Comparison of ENCODE assay signal across 23 cellular contexts in genomic region chr16:57435838-57436237, GRCh38. TPM values are rescaled to one million over a fixed set of nuclear protein-coding genes. Genes with fewer than 3 reads are reported as not detected.
A peak's percentile ranks its signal among the peaks of the same experiment; 100 is the strongest.
DNase-seq lines count a peak whose midpoint lies in the region; ATAC-seq and TF ChIP-seq lines count a peak whose summit lies in the region.
"Had no signal": no experiment of that assay in that cellular context is flagged by ENCODE, and none has a peak within 500 bp of the region (broad histone marks: within the 10 kb centered on the region; RNA-seq: fewer than 3 reads in every experiment).

No MANE protein-coding gene starts in this region.

- H3K27me3 Mint-ChIP-seq in activated naive CD4-positive, alpha-beta T cell treated with anti-CD3 and anti-CD28 coated beads, Interleukin-2, amount 50 U/mL, for 24 hours = no peaks in the 10 kb centered on the region
- no peaks in the 10 kb centered on the region for H3K27me3 Mint-ChIP-seq in activated naive CD4-positive, alpha-beta T cell treated with anti-CD3 and anti-CD28 coated beads, Interleukin-2, amount 10 ng/mL, durations not matched to agents 7 days and 5 days
- H3K27me3 Mint-ChIP-seq in stimulated activated naive CD8-positive, alpha-beta T cell treated with anti-CD3 and anti-CD28 coated beads, Interleukin-15, Interleukin-2, amounts not matched to agents 100 ng/mL and 50 ng/mL, for 24 hours = no peaks in the 10 kb centered on the region
- H3K27me3 Mint-ChIP-seq in stimulated activated naive CD8-positive, alpha-beta T cell treated with anti-CD3 and anti-CD28 coated beads, Interleukin-15, amount 100 ng/mL, for 72 hours = no peaks in the 10 kb centered on the region
- H3K27me3 Mint-ChIP-seq in naive thymus-derived CD8-positive, alpha-beta T cell = no peaks in the 10 kb centered on the region
- peaks cover 2% of the 10 kb centered on the region for H3K27me3 Mint-ChIP-seq in endothelial cell (ENCODE audit: unreplicated experiment)
- H3K27me3 Mint-ChIP-seq: CD4-positive, alpha-beta memory T cell had no signal

- 97% methylated on average over 1 of the region's 1 CpG for WGBS in thymus

- TF ChIP-seq CTCF in endothelial cell (IDR thresholded peaks at IDR 0.05; ENCODE audit: unreplicated experiment) = no peak

- CTCF ChIA-PET in activated naive CD4-positive, alpha-beta T cell treated with anti-CD3 and anti-CD28 coated beads, Interleukin-2, amount 10 ng/mL, durations not matched to agents 7 days and 5 days (lab: Charles Lee) = interaction anchor here (1.5 kb wide), 1 partner anchor 19 kb away, joined by 3 read pairs; no protein-coding TSS in a partner anchor

- H3K4me3 Mint-ChIP-seq in activated naive CD4-positive, alpha-beta T cell treated with anti-CD3 and anti-CD28 coated beads, Interleukin-2, amount 50 U/mL, for 24 hours = no peak overlapping the region
- H3K4me3 Mint-ChIP-seq in activated naive CD4-positive, alpha-beta T cell treated with anti-CD3 and anti-CD28 coated beads, Interleukin-2, amount 10 ng/mL, durations not matched to agents 7 days and 5 days = no peak overlapping the region
- H3K4me3 Mint-ChIP-seq in stimulated activated naive CD8-positive, alpha-beta T cell treated with anti-CD3 and anti-CD28 coated beads, Interleukin-15, Interleukin-2, amounts not matched to agents 100 ng/mL and 50 ng/mL, for 24 hours = no peak overlapping the region
- H3K4me3 Mint-ChIP-seq in stimulated activated naive CD8-positive, alpha-beta T cell treated with anti-CD3 and anti-CD28 coated beads, Interleukin-15, amount 100 ng/mL, for 72 hours = no peak overlapping the region
- H3K4me3 Mint-ChIP-seq in naive thymus-derived CD8-positive, alpha-beta T cell = peak overlapping the region in 3 of 10 donors; percentile 26 to 47 (median 30)
- H3K4me3 Mint-ChIP-seq in endothelial cell (ENCODE audit: unreplicated experiment) = no peak overlapping the region
- H3K4me3 Mint-ChIP-seq: CD14-positive monocyte; CD4-positive, alpha-beta memory T cell; GM23338; H9 had no signal

- POLR2A ChIA-PET in naive thymus-derived CD8-positive, alpha-beta T cell (lab: Charles Lee) = interaction anchor here (1.6 kb wide), 1 partner anchor 11 kb away, joined by 6 read pairs; the partner anchor contains the start of genes CIAPIN1 and COQ9

- peaks cover 49% of the 10 kb centered on the region for H3K36me3 ChIP-seq in thymus (ENCODE audit: control insufficient read depth, insufficient read depth)

- H3K27ac Mint-ChIP-seq in activated naive CD4-positive, alpha-beta T cell treated with anti-CD3 and anti-CD28 coated beads, Interleukin-2, amount 50 U/mL, for 24 hours = peak overlapping the region; percentile 23
- H3K27ac Mint-ChIP-seq in activated naive CD4-positive, alpha-beta T cell treated with anti-CD3 and anti-CD28 coated beads, Interleukin-2, amount 10 ng/mL, durations not matched to agents 7 days and 5 days = no peak overlapping the region
- peak overlapping the region; percentile 61 for H3K27ac Mint-ChIP-seq in stimulated activated naive CD8-positive, alpha-beta T cell treated with anti-CD3 and anti-CD28 coated beads, Interleukin-15, Interleukin-2, amounts not matched to agents 100 ng/mL and 50 ng/mL, for 24 hours
- peak overlapping the region in 1 of 2 donors; percentile 83 for H3K27ac Mint-ChIP-seq in stimulated activated naive CD8-positive, alpha-beta T cell treated with anti-CD3 and anti-CD28 coated beads, Interleukin-15, amount 100 ng/mL, for 72 hours
- peak overlapping the region in 7 of 10 donors; percentile 49 to 84 (median 70) for H3K27ac Mint-ChIP-seq in naive thymus-derived CD8-positive, alpha-beta T cell
- H3K27ac Mint-ChIP-seq in endothelial cell (ENCODE audit: unreplicated experiment) = no peak overlapping the region
- H3K27ac Mint-ChIP-seq: CD14-positive monocyte, GM23338, H9 had no signal

- H3K9me3 ChIP-seq in thymus (ENCODE audit: control insufficient read depth) = peaks cover 2% of the 10 kb centered on the region
- H3K9me3 ChIP-seq: A549, BE2C had no signal

- ATAC-seq in stimulated activated naive CD8-positive, alpha-beta T cell treated with anti-CD3 and anti-CD28 coated beads, Interleukin-15, amount 100 ng/mL, for 72 hours = no peak
- ATAC-seq in naive thymus-derived CD8-positive, alpha-beta T cell = no peak
- ATAC-seq: A549, GM23338, HCT116 had no signal

- peaks cover 41% of the 10 kb centered on the region for H3K4me1 Mint-ChIP-seq in activated naive CD4-positive, alpha-beta T cell treated with anti-CD3 and anti-CD28 coated beads, Interleukin-2, amount 50 U/mL, for 24 hours
- peaks cover 23% of the 10 kb centered on the region for H3K4me1 Mint-ChIP-seq in activated naive CD4-positive, alpha-beta T cell treated with anti-CD3 and anti-CD28 coated beads, Interleukin-2, amount 10 ng/mL, durations not matched to agents 7 days and 5 days
- H3K4me1 Mint-ChIP-seq in stimulated activated naive CD8-positive, alpha-beta T cell treated with anti-CD3 and anti-CD28 coated beads, Interleukin-15, Interleukin-2, amounts not matched to agents 100 ng/mL and 50 ng/mL, for 24 hours (ENCODE audit: low read depth) = peaks cover 20% of the 10 kb centered on the region
- peaks cover 46% of the 10 kb centered on the region for H3K4me1 Mint-ChIP-seq in stimulated activated naive CD8-positive, alpha-beta T cell treated with anti-CD3 and anti-CD28 coated beads, Interleukin-15, amount 100 ng/mL, for 72 hours
- H3K4me1 Mint-ChIP-seq in naive thymus-derived CD8-positive, alpha-beta T cell = peaks cover 23 to 59% (median 37%) of the 10 kb centered on the region in 4 donors
- H3K4me1 Mint-ChIP-seq in endothelial cell (ENCODE audit: unreplicated experiment) = no peaks in the 10 kb centered on the region
- H3K4me1 Mint-ChIP-seq: CD14-positive monocyte, GM23338, H9 had no signal

- H3K9me3 Mint-ChIP-seq in activated naive CD4-positive, alpha-beta T cell treated with anti-CD3 and anti-CD28 coated beads, Interleukin-2, amount 50 U/mL, for 24 hours = peaks cover 4% of the 10 kb centered on the region
- H3K9me3 Mint-ChIP-seq in activated naive CD4-positive, alpha-beta T cell treated with anti-CD3 and anti-CD28 coated beads, Interleukin-2, amount 10 ng/mL, durations not matched to agents 7 days and 5 days = peaks cover 14% of the 10 kb centered on the region
- H3K9me3 Mint-ChIP-seq in stimulated activated naive CD8-positive, alpha-beta T cell treated with anti-CD3 and anti-CD28 coated beads, Interleukin-15, Interleukin-2, amounts not matched to agents 100 ng/mL and 50 ng/mL, for 24 hours = peaks cover 3% of the 10 kb centered on the region
- peaks cover 0 to 11% of the 10 kb centered on the region in 2 donors for H3K9me3 Mint-ChIP-seq in stimulated activated naive CD8-positive, alpha-beta T cell treated with anti-CD3 and anti-CD28 coated beads, Interleukin-15, amount 100 ng/mL, for 72 hours
- peaks cover 0 to 10% (median 6%) of the 10 kb centered on the region in 9 donors for H3K9me3 Mint-ChIP-seq in naive thymus-derived CD8-positive, alpha-beta T cell
- peaks cover 5% of the 10 kb centered on the region for H3K9me3 Mint-ChIP-seq in endothelial cell (ENCODE audit: unreplicated experiment)

- no peak overlapping the region for H3K4me3 ChIP-seq in thymus (ENCODE audit: low read length)
- H3K4me3 ChIP-seq: A549; BLaER1 treated with 17β-estradiol and CSF1 and Interleukin-3, amounts not matched to agents 10 nM and 100 nM; GM23338 had no signal

- DNase-seq in activated naive CD4-positive, alpha-beta T cell treated with anti-CD3 and anti-CD28 coated beads, Interleukin-2, amount 10 ng/mL, durations not matched to agents 7 days and 5 days = no peak
- no peak for DNase-seq in stimulated activated naive CD8-positive, alpha-beta T cell treated with anti-CD3 and anti-CD28 coated beads, Interleukin-15, amount 100 ng/mL, for 72 hours
- no peak for DNase-seq in naive thymus-derived CD8-positive, alpha-beta T cell
- DNase-seq in endothelial cell (ENCODE audit: low spot score) (no peak), NCI-H1930 (lab: John Stamatoyannopoulos, UW) (no peak)
- DNase-seq: 8988T; ACHN; AML-193; BE2C; Caco-2; CD4-positive, alpha-beta memory T cell; DMS153; DND-41; H9 had no signal

- peaks cover 23% of the 10 kb centered on the region for H3K4me1 ChIP-seq in thymus (ENCODE audit: control insufficient read depth, insufficient read depth, low read length)
- H3K4me1 ChIP-seq: A549, BE2C, Caco-2 had no signal

- no peaks in the 10 kb centered on the region for H3K27me3 ChIP-seq in thymus (ENCODE audit: control insufficient read depth, insufficient read depth)
- H3K27me3 ChIP-seq: BE2C; BLaER1 treated with 17β-estradiol and CSF1 and Interleukin-3, amounts not matched to agents 10 nM and 100 nM had no signal

- H3K27ac ChIP-seq in thymus (ENCODE audit: low read depth) = peak overlapping the region; percentile 53
- H3K27ac ChIP-seq: A549; BLaER1 treated with 17β-estradiol and CSF1 and Interleukin-3, amounts not matched to agents 10 nM and 100 nM had no signal

- peaks cover 39% of the 10 kb centered on the region for H3K36me3 Mint-ChIP-seq in activated naive CD4-positive, alpha-beta T cell treated with anti-CD3 and anti-CD28 coated beads, Interleukin-2, amount 50 U/mL, for 24 hours
- peaks cover 62% of the 10 kb centered on the region for H3K36me3 Mint-ChIP-seq in activated naive CD4-positive, alpha-beta T cell treated with anti-CD3 and anti-CD28 coated beads, Interleukin-2, amount 10 ng/mL, durations not matched to agents 7 days and 5 days
- H3K36me3 Mint-ChIP-seq in stimulated activated naive CD8-positive, alpha-beta T cell treated with anti-CD3 and anti-CD28 coated beads, Interleukin-15, Interleukin-2, amounts not matched to agents 100 ng/mL and 50 ng/mL, for 24 hours (ENCODE audit: low read depth) = peaks cover 89% of the 10 kb centered on the region
- H3K36me3 Mint-ChIP-seq in naive thymus-derived CD8-positive, alpha-beta T cell = peaks cover 24 to 79% (median 49%) of the 10 kb centered on the region in 3 donors
- H3K36me3 Mint-ChIP-seq in endothelial cell (ENCODE audit: low read depth, unreplicated experiment) = peaks cover 56% of the 10 kb centered on the region

RNA-seq across cellular contexts. Expression of gene CIAPIN1, which starts 11.3 kb away (rescaled TPM):
- 10 to 100 TPM; 37.2 to 44.3 TPM for total RNA-seq in naive thymus-derived CD8-positive, alpha-beta T cell
- 100 to 1,000 TPM in 2 of 3 donors, 10 to 100 TPM in 1; 81.1 to 143 (median 108) TPM for polyA plus RNA-seq in naive thymus-derived CD8-positive, alpha-beta T cell
- 61.9 TPM for polyA plus RNA-seq in thymus
- 82.6 TPM for total RNA-seq in endothelial cell (ENCODE audit: unreplicated experiment)

RNA-seq across cellular contexts. Expression of gene COQ9, which starts 11.4 kb away (rescaled TPM):
- 10 to 100 TPM; 35.8 to 38.3 TPM for total RNA-seq in naive thymus-derived CD8-positive, alpha-beta T cell
- 10 to 100 TPM; 22.8 to 59.0 (median 29.7) TPM for polyA plus RNA-seq in naive thymus-derived CD8-positive, alpha-beta T cell
- polyA plus RNA-seq in thymus = 67.5 TPM
- total RNA-seq in endothelial cell (ENCODE audit: unreplicated experiment) = 23.1 TPM

RNA-seq across cellular contexts. Expression of gene POLR2C, which starts 26.6 kb away (rescaled TPM):
- total RNA-seq in naive thymus-derived CD8-positive, alpha-beta T cell = 100 to 1,000 TPM; 103 to 104 TPM
- polyA plus RNA-seq in naive thymus-derived CD8-positive, alpha-beta T cell = 10 to 100 TPM; 46.7 to 48.6 (median 47.4) TPM
- 56.5 TPM for polyA plus RNA-seq in thymus
- total RNA-seq in endothelial cell (ENCODE audit: unreplicated experiment) = 52.1 TPM

RNA-seq across cellular contexts. Expression of gene CCL17, which starts 31.3 kb away (rescaled TPM):
- total RNA-seq in naive thymus-derived CD8-positive, alpha-beta T cell = not detected
- polyA plus RNA-seq in naive thymus-derived CD8-positive, alpha-beta T cell = not detected
- 38.6 TPM for polyA plus RNA-seq in thymus
- not detected for total RNA-seq in endothelial cell (ENCODE audit: unreplicated experiment)
- total RNA-seq: Caco-2; CD4-positive, alpha-beta memory T cell; GM23338; H4; H9 had no signal
- polyA plus RNA-seq: A549; CD14-positive monocyte; CD4-positive, alpha-beta memory T cell; GM23338 had no signal

RNA-seq across cellular contexts. Expression of gene DOK4, which starts 50.5 kb away (rescaled TPM):
- total RNA-seq in naive thymus-derived CD8-positive, alpha-beta T cell = 1 to 10 TPM; 3.9 to 4.8 TPM
- 1 to 10 TPM; 1.8 to 4.7 (median 3.1) TPM for polyA plus RNA-seq in naive thymus-derived CD8-positive, alpha-beta T cell
- polyA plus RNA-seq in thymus = 11.8 TPM
- 69.4 TPM for total RNA-seq in endothelial cell (ENCODE audit: unreplicated experiment)

Comparison
In these comparisons a context has a peak if more than half of its experiments do, and no peak if none do; other contexts are left out.
1. H3K27ac Mint-ChIP-seq: peak in activated naive CD4-positive, alpha-beta T cell treated with anti-CD3 and anti-CD28 coated beads, Interleukin-2, amount 50 U/mL, for 24 hours (single experiment), stimulated activated naive CD8-positive, alpha-beta T cell treated with anti-CD3 and anti-CD28 coated beads, Interleukin-15, Interleukin-2, amounts not matched to agents 100 ng/mL and 50 ng/mL, for 24 hours (single experiment) and naive thymus-derived CD8-positive, alpha-beta T cell (7 of 10); none in activated naive CD4-positive, alpha-beta T cell treated with anti-CD3 and anti-CD28 coated beads, Interleukin-2, amount 10 ng/mL, durations not matched to agents 7 days and 5 days (single experiment) and endothelial cell (single experiment).